Comparison of ENCODE assay signal across 13 cellular contexts in the genomic region with DNA sequence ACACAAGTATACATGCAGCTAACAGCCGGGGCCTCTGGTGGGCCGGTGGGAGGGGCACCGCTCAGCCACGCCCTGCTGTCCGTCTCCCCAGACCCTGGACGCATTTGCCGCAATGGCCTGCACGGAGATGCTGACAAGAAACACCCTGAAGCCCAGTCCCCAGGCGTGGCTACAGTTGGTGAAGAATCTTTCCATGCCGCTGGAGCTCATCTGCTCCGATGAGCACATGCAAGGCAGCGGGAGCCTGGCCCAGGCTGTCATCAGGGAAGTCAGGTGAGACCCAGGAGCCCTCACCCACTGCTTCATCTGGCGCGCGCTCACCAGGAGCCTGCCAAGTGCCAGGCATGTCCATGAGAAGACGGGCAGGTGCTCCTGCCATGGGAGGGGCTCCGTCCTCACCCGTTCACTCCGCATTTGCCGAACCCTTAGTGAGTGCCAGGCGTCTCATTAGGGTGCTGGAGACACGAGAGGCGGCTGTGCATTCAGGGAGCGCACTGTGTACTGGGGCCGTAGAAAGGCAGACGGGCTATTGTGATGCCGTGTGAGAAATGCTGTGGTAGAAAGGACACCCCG. TPM values are rescaled to one million over a fixed set of nuclear protein-coding genes. Genes with fewer than 3 reads are reported as not detected.
DNase-seq lines count a peak whose midpoint lies in the region; ATAC-seq, FAIRE-seq and TF ChIP-seq lines count a peak whose summit lies in the region.
"Had no signal": no experiment of that assay in that cellular context is flagged by ENCODE, and none has a peak within 500 bp of the region (broad histone marks: within the 10 kb centered on the region; RNA-seq: fewer than 3 reads in every experiment).

No MANE protein-coding gene starts in this region.

- H4K20me1 ChIP-seq in GM12878 (ENCODE audit: control insufficient read depth, insufficient read depth): no peaks in the 10 kb centered on the region

- intact Hi-C loops in GM12878 (cut with micrococcal nuclease; ENCODE audit: unreplicated experiment): loop anchor here (10.0 kb wide), 1 partner anchor 169 kb away; no protein-coding TSS in a partner anchor
- intact Hi-C loops in naive thymus-derived CD4-positive, alpha-beta T cell (cut with micrococcal nuclease): no loop called here

- no peak overlapping the region for H3K9ac ChIP-seq in GM12878 (ENCODE audit: control insufficient read depth, insufficient read depth, low read length)

- peaks cover 97% of the 10 kb centered on the region for H3K36me3 ChIP-seq in CD4-positive, CD25-positive, alpha-beta regulatory T cell (ENCODE audit: control insufficient read depth, insufficient read depth, low read length)
- peaks cover 45 to 57% of the 10 kb centered on the region in 2 experiments for H3K36me3 ChIP-seq in GM12878 (ENCODE audit: control insufficient read depth in 2 of 2, insufficient read depth in 2 of 2, low read length in 1 of 2)
- peaks cover 46 to 98% (median 64%) of the 10 kb centered on the region in 3 experiments for H3K36me3 ChIP-seq in naive thymus-derived CD4-positive, alpha-beta T cell (ENCODE audit: control insufficient read depth in 2 of 3, insufficient read depth in 3 of 3, low read length in 3 of 3)

- POLR2A ChIA-PET in A549 (lab: Yijun Ruan, JAX) (no interaction called here), GM12878 (lab: Charles Lee) (no interaction called here)
- POLR2A ChIA-PET in naive thymus-derived CD4-positive, alpha-beta T cell (lab: Charles Lee): no interaction called here

- no peaks in the 10 kb centered on the region for H3K79me2 ChIP-seq in GM12878 (ENCODE audit: control insufficient read depth, insufficient read depth, low read length)

- FAIRE-seq in A549 (lab: Jason Lieb, UNC) (no peak), GM12878 (lab: Jason Lieb, UNC) (no peak)
- FAIRE-seq: colon had no signal

- DNase-seq in A549 (ENCODE audit: low read depth in 1 of 2, low spot score in 1 of 2): no peak
- DNase-seq in CD4-positive, CD25-positive, alpha-beta regulatory T cell: no peak
- no peak for DNase-seq in GM12878 (ENCODE audit: low read depth, low spot score)
- DNase-seq in naive thymus-derived CD4-positive, alpha-beta T cell: no peak
- no peak for DNase-seq in activated CD4-positive, alpha-beta T cell treated with anti-CD3 and anti-CD28 coated beads for 48 hours
- DNase-seq: activated CD4-positive, alpha-beta T cell treated with anti-CD3 and anti-CD28 coated beads, Interleukin-2, amount 10 ng/mL, durations not matched to agents 7 days and 5 days; NCI-H187 treated with DMSO at 0.1 percent for 48 hours; stimulated activated CD4-positive, alpha-beta T cell treated with anti-CD3 and anti-CD28 coated beads, Interleukin-4, amount 100 ng/mL, for 4 hours had no signal

- in situ Hi-C loops in GM12878 (cut with MboI): no loop called here

- SMC1A ChIA-PET in GM12878 (lab: Charles Lee; ENCODE audit: uncharacterized antibody, unreplicated experiment): no interaction called here

- no peak for TF ChIP-seq CTCF in A549 (IDR thresholded peaks at IDR 0.05)
- no peak for TF ChIP-seq CTCF in GM12878 (IDR thresholded peaks at IDR 0.05 in 2 of 3, conservative IDR thresholded peaks at IDR 0.05 in 1 of 3; ENCODE audit: control insufficient read depth in 2 of 3, extremely low read depth in 1 of 3, insufficient read depth in 1 of 3, low read depth in 3 of 3, low read length in 3 of 3)

- no peaks in the 10 kb centered on the region for H3K9me3 Mint-ChIP-seq in CD4-positive, CD25-positive, alpha-beta regulatory T cell
- H3K9me3 Mint-ChIP-seq in naive thymus-derived CD4-positive, alpha-beta T cell: no peaks in the 10 kb centered on the region
- H3K9me3 Mint-ChIP-seq: activated CD4-positive, alpha-beta T cell treated with anti-CD3 and anti-CD28 coated beads, Interleukin-2, amount 10 ng/mL, durations not matched to agents 7 days and 5 days; brain had no signal

- peaks cover 51% of the 10 kb centered on the region for H3K36me3 Mint-ChIP-seq in CD4-positive, CD25-positive, alpha-beta regulatory T cell
- peaks cover 18 to 66% (median 45%) of the 10 kb centered on the region in 5 donors for H3K36me3 Mint-ChIP-seq in naive thymus-derived CD4-positive, alpha-beta T cell

- no peak for TF ChIP-seq RAD21 in A549 (conservative IDR thresholded peaks at IDR 0.05 in 1 of 2, IDR thresholded peaks at IDR 0.05 in 1 of 2)
- TF ChIP-seq RAD21 in GM12878 (IDR thresholded peaks at IDR 0.05; ENCODE audit: insufficient read depth, low read depth, low read length): no peak

- RAD21 ChIA-PET in GM12878 (lab: Charles Lee; ENCODE audit: unreplicated experiment): no interaction called here

- H3K4me2 ChIP-seq in A549 (no peak overlapping the region), GM12878 (ENCODE audit: control insufficient read depth, insufficient read depth) (no peak overlapping the region)

- peak overlapping the region in 2 of 3 donors; percentile 43 to 51 for H3K27ac Mint-ChIP-seq in CD4-positive, CD25-positive, alpha-beta regulatory T cell
- peak overlapping the region in 1 of 9 donors; percentile 9 for H3K27ac Mint-ChIP-seq in naive thymus-derived CD4-positive, alpha-beta T cell
- H3K27ac Mint-ChIP-seq: activated CD4-positive, alpha-beta T cell treated with anti-CD3 and anti-CD28 coated beads, Interleukin-2, amount 10 ng/mL, durations not matched to agents 7 days and 5 days had no signal

- ATAC-seq in A549 (peak; percentile 12 to 23; a peak in 3 of 6 replicates), GM12878 (no peak), HG03045 (IDR thresholded peaks at IDR 0.05; ENCODE audit: unreplicated experiment) (no peak), HG03469 (IDR thresholded peaks at IDR 0.05; ENCODE audit: unreplicated experiment) (no peak)
- ATAC-seq in CD4-positive, CD25-positive, alpha-beta regulatory T cell (ENCODE audit: low read depth in 2 of 2): peak in 1 of 2 donors; percentile 9
- ATAC-seq in naive thymus-derived CD4-positive, alpha-beta T cell: peak; percentile 10

- H3K4me3 ChIP-seq in A549: no peak overlapping the region
- no peak overlapping the region for H3K4me3 ChIP-seq in CD4-positive, CD25-positive, alpha-beta regulatory T cell (ENCODE audit: low read depth, low read length)
- no peak overlapping the region for H3K4me3 ChIP-seq in GM12878
- H3K4me3 ChIP-seq in naive thymus-derived CD4-positive, alpha-beta T cell (ENCODE audit: low read length): no peak overlapping the region
- H3K4me3 ChIP-seq: K562 had no signal

- TF ChIP-seq POLR2A in A549 (IDR thresholded peaks at IDR 0.05; ENCODE audit: low read length) (no peak), GM12878 (IDR thresholded peaks at IDR 0.05; ENCODE audit: low read depth, low read length) (peak; percentile 40; the same call in 1 of the 2 replicates)

- no peak overlapping the region for H3K4me3 Mint-ChIP-seq in CD4-positive, CD25-positive, alpha-beta regulatory T cell
- no peak overlapping the region for H3K4me3 Mint-ChIP-seq in naive thymus-derived CD4-positive, alpha-beta T cell
- H3K4me3 Mint-ChIP-seq: activated CD4-positive, alpha-beta T cell treated with anti-CD3 and anti-CD28 coated beads, Interleukin-2, amount 10 ng/mL, durations not matched to agents 7 days and 5 days; brain had no signal

- no TSS peak for BruUV-seq in GM12878 (replicated peaks; lab: Mats Ljungman, UMichigan)

- H3K4me1 ChIP-seq in A549 (no peaks in the 10 kb centered on the region), GM12878 (ENCODE audit: control insufficient read depth, insufficient read depth, low read length) (no peaks in the 10 kb centered on the region)
- no peaks in the 10 kb centered on the region for H3K4me1 ChIP-seq in CD4-positive, CD25-positive, alpha-beta regulatory T cell (ENCODE audit: control insufficient read depth, insufficient read depth, low read length, poor library complexity, severe bottlenecking)
- H3K4me1 ChIP-seq in naive thymus-derived CD4-positive, alpha-beta T cell (ENCODE audit: control insufficient read depth in 2 of 2, insufficient read depth in 2 of 2, low read length in 2 of 2): no peaks in the 10 kb centered on the region

- H3K27me3 Mint-ChIP-seq in CD4-positive, CD25-positive, alpha-beta regulatory T cell: no peaks in the 10 kb centered on the region
- H3K27me3 Mint-ChIP-seq in naive thymus-derived CD4-positive, alpha-beta T cell: no peaks in the 10 kb centered on the region
- H3K27me3 Mint-ChIP-seq: activated CD4-positive, alpha-beta T cell treated with anti-CD3 and anti-CD28 coated beads, Interleukin-2, amount 10 ng/mL, durations not matched to agents 7 days and 5 days; brain had no signal

- H3K27ac ChIP-seq in A549: no peak overlapping the region
- H3K27ac ChIP-seq in CD4-positive, CD25-positive, alpha-beta regulatory T cell (ENCODE audit: insufficient read depth, low read length, poor library complexity, severe bottlenecking): no peak overlapping the region
- H3K27ac ChIP-seq in GM12878 (ENCODE audit: control insufficient read depth, insufficient read depth): no peak overlapping the region
- no peak overlapping the region for H3K27ac ChIP-seq in naive thymus-derived CD4-positive, alpha-beta T cell (ENCODE audit: low read depth, low read length)

- no peaks in the 10 kb centered on the region for H3K4me1 Mint-ChIP-seq in CD4-positive, CD25-positive, alpha-beta regulatory T cell
- H3K4me1 Mint-ChIP-seq in naive thymus-derived CD4-positive, alpha-beta T cell: no peaks in the 10 kb centered on the region
- H3K4me1 Mint-ChIP-seq: activated CD4-positive, alpha-beta T cell treated with anti-CD3 and anti-CD28 coated beads, Interleukin-2, amount 10 ng/mL, durations not matched to agents 7 days and 5 days; brain had no signal

- CTCF ChIA-PET in A549 (lab: Yijun Ruan, JAX): interaction anchor here (1.0 to 4.8 kb wide), 10 partner anchors 12 to 281 kb away, joined by 3 to 19 read pairs (median 4); partner anchors contain the start of gene GAA
- CTCF ChIA-PET in GM12878 (lab: Yijun Ruan, JAX): interaction anchor here (0.6 to 3.5 kb wide), 3 partner anchors 162 to 168 kb away, joined by 3 to 16 read pairs (median 3); no protein-coding TSS in a partner anchor
- CTCF ChIA-PET in naive thymus-derived CD4-positive, alpha-beta T cell (lab: Charles Lee): interaction anchor here (1.1 to 1.4 kb wide), 2 partner anchors 13 to 167 kb away, joined by 3 to 5 read pairs; no protein-coding TSS in a partner anchor

- 92% methylated on average over 25 of the region's 28 CpGs for WGBS in A549 (ENCODE audit: missing lambda C conversion rate)
- 96% methylated on average over 28 of the region's 28 CpGs for WGBS in GM12878 (ENCODE audit: insufficient coverage, insufficient replicate concordance, low lambda C conversion rate, missing lambda C conversion rate)

- H2AFZ ChIP-seq in GM12878 (ENCODE audit: control insufficient read depth, low read depth, low read length): no peak overlapping the region

- H3K9me3 ChIP-seq in A549 (peaks cover 7% of the 10 kb centered on the region; the same call in 2 of the 3 replicates), GM12878 (replicated peaks; ENCODE audit: control insufficient read depth, insufficient read depth, low read length) (no peaks in the 10 kb centered on the region)
- H3K9me3 ChIP-seq in CD4-positive, CD25-positive, alpha-beta regulatory T cell (ENCODE audit: control insufficient read depth in 2 of 2, low read length in 2 of 2): no peaks in the 10 kb centered on the region
- no peaks in the 10 kb centered on the region for H3K9me3 ChIP-seq in naive thymus-derived CD4-positive, alpha-beta T cell (ENCODE audit: control insufficient read depth in 2 of 3, low read length in 3 of 3)

- H3K27me3 ChIP-seq in CD4-positive, CD25-positive, alpha-beta regulatory T cell (ENCODE audit: control insufficient read depth, insufficient read depth, low read length): no peaks in the 10 kb centered on the region
- H3K27me3 ChIP-seq in GM12878 (replicated peaks in 1 of 2; ENCODE audit: control insufficient read depth in 2 of 2, insufficient read depth in 2 of 2, low read length in 1 of 2): no peaks in the 10 kb centered on the region
- no peaks in the 10 kb centered on the region for H3K27me3 ChIP-seq in naive thymus-derived CD4-positive, alpha-beta T cell (ENCODE audit: control insufficient read depth in 2 of 2, insufficient read depth in 2 of 2, low read length in 2 of 2)

- TF ChIP-seq EP300 in A549 (IDR thresholded peaks at IDR 0.05) (no peak), GM12878 (IDR thresholded peaks at IDR 0.05; ENCODE audit: borderline replicate concordance in 1 of 2, control insufficient read depth in 1 of 2, low read depth in 2 of 2, low read length in 2 of 2) (no peak)

RNA-seq across cellular contexts. Expression of gene ENDOV, which starts 51.4 kb away (rescaled TPM):
- polyA plus RNA-seq in A549 (2011; rRNA removed) (33.2 and 37.2 TPM in 2 replicates), A549 (2017; fragmentation: RNase III; extraction: RNeasy Plus Mini Kit Qiagen cat#74134 plus additional on column Dnase treatment) (39.1 to 43.8 TPM (median 42.6 TPM) in 3 replicates), GM12878 (2011; rRNA removed) (5.0 and 6.6 TPM in 2 replicates), GM12878 (2014; fragmentation: Illumina TruSeq; extraction: Trizol) (1.6 and 3.1 TPM in 2 replicates), GM12878 (2014; fragmentation: Nextera tagmentation; extraction: Ambion mirVana) (1 to 10 TPM in 1 of 2 experiments, under 1 TPM in 1; 0.63 to 4.5 TPM), GM12878 (2014; rRNA removed) (9.6 and 10.3 TPM in 2 replicates), GM12878 (2016; fragmentation: Nextera tagmentation; extraction: Ambion mirVana) (10 to 100 TPM; 10.4 to 11.6 TPM)
- 46.1 and 52.4 TPM in 2 replicates for polyA plus RNA-seq in A549 (2012; cell fraction: cytosol; rRNA removed)
- 75.2 and 75.4 TPM in 2 replicates for polyA plus RNA-seq in A549 (2012; cell fraction: nucleus; rRNA removed)
- polyA minus RNA-seq in A549 (2011; rRNA and poly(A)+ RNA removed): 39.3 and 41.7 TPM in 2 replicates
- 13.1 TPM for total RNA-seq in CD4-positive, CD25-positive, alpha-beta regulatory T cell
- 1 to 10 TPM; 6.7 to 8.3 (median 7.5) TPM for polyA plus RNA-seq in CD4-positive, CD25-positive, alpha-beta regulatory T cell
- 27.5 and 31.4 TPM in 2 replicates for total RNA-seq in GM12878 (2013; cell fraction: nucleolus; rRNA removed)
- total RNA-seq in GM12878 (2014; rRNA removed) (7.3 and 10.1 TPM in 2 replicates), GM12878 (2014; rRNA removed; fragmentation: Illumina TruSeq; extraction: Trizol) (3.0 and 3.8 TPM in 2 replicates), GM12878 (2021) (10.7 and 11.9 TPM in 2 replicates)
- polyA plus RNA-seq in GM12878 (2011; ENCODE audit: low read depth): 5.6 TPM
- polyA plus RNA-seq in GM12878 (2011; cell fraction: cytosol; rRNA removed): 9.0 and 10.5 TPM in 2 replicates
- 17.5 and 22.4 TPM in 2 replicates for polyA plus RNA-seq in GM12878 (2011; cell fraction: nucleus; rRNA removed)
- polyA plus RNA-seq in GM12878 (2012): 10.7 and 11.6 TPM in 2 replicates
- polyA minus RNA-seq in GM12878 (2011; rRNA and poly(A)+ RNA removed): 8.2 and 15.3 TPM in 2 replicates
- 2.8 TPM in 2 replicates for polyA minus RNA-seq in GM12878 (2011; cell fraction: cytosol; rRNA and poly(A)+ RNA removed)
- polyA minus RNA-seq in GM12878 (2011; cell fraction: nucleus; rRNA and poly(A)+ RNA removed): 8.0 and 17.9 TPM in 2 replicates
- total RNA-seq in naive thymus-derived CD4-positive, alpha-beta T cell: 10 to 100 TPM; 20.3 to 26.5 (median 21.7) TPM
- 1 to 10 TPM; 7.5 to 8.7 TPM for polyA plus RNA-seq in naive thymus-derived CD4-positive, alpha-beta T cell

Comparison
In these comparisons a context has a peak if more than half of its experiments do, and no peak if none do; other contexts are left out.
1. ATAC-seq: peak in A549 (2 of 2) and naive thymus-derived CD4-positive, alpha-beta T cell (single experiment); none in GM12878 (single experiment), HG03045 (single experiment) and HG03469 (single experiment).
2. Of the 24 proteins assayed by ChIP-seq in both GM12878 and A549: peak only in GM12878: POLR2A; only in A549: none; in both: none; in neither: 23.